Comparison of ENCODE assay signal across 27 cellular contexts in the genomic region with DNA sequence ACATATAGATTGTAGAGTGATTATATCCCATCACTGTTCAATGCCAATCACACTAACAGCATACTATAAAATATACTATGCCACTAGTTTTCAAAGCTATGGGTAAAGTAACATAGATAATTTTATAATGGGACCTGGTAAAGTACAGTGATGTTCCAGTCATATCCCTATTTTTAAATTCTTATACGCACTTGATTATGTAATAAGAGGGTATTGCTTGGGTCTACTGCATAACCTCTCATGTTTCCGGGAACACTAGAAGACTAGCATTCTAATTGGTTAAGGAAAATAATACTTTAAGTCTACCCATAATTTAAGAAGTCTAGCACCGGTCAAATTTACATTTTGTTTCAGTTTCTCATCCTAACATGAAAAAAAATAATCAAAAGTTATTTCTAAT. TPM values are rescaled to one million over a fixed set of nuclear protein-coding genes. Genes with fewer than 3 reads are reported as not detected.
"Had no signal": no experiment of that assay in that cellular context is flagged by ENCODE, and none has a peak within 500 bp of the region (broad histone marks: within the 10 kb centered on the region; RNA-seq: fewer than 3 reads in every experiment).

No MANE protein-coding gene starts in this region.

- H3K9me3 ChIP-seq: esophagus muscularis mucosa, gastroesophageal sphincter, heart right ventricle, left lung, lower lobe of right lung, mucosa of descending colon had no signal

- H3K4me3 Mint-ChIP-seq: mesothelial cell of epicardium had no signal

- H3K4me3 ChIP-seq: coronary artery, esophagus muscularis mucosa, gastroesophageal sphincter, heart right ventricle, left lung, lower lobe of right lung, mucosa of descending colon had no signal

- H3K36me3 Mint-ChIP-seq: mesothelial cell of epicardium had no signal

- H3K27ac ChIP-seq: coronary artery, dorsolateral prefrontal cortex, esophagus muscularis mucosa, foreskin keratinocyte, gastroesophageal sphincter, heart right ventricle, left lung, lower lobe of right lung had no signal

- DNase-seq: dermis blood vessel endothelial cell; dorsolateral prefrontal cortex; effector CD4-positive, alpha-beta T cell; effector memory CD4-positive, alpha-beta T cell; foreskin keratinocyte; glutamatergic neuron; head of caudate nucleus; heart right ventricle; hippocampal formation; left cardiac atrium; left lung; left ventricle myocardium superior; lower lobe of right lung; mesenchymal stem cell; mucosa of descending colon had no signal

- H3K27me3 ChIP-seq: dorsolateral prefrontal cortex, esophagus muscularis mucosa, foreskin keratinocyte, gastroesophageal sphincter, heart right ventricle, left lung had no signal

- FAIRE-seq: endothelial cell of umbilical vein, frontal cortex, keratinocyte had no signal

- H3K4me1 ChIP-seq: foreskin keratinocyte, gastroesophageal sphincter, lower lobe of right lung had no signal

- H3K9me3 Mint-ChIP-seq: mesothelial cell of epicardium had no signal

- H3K36me3 ChIP-seq: gastroesophageal sphincter, left lung, lower lobe of right lung had no signal

- ATAC-seq: foreskin keratinocyte, gastroesophageal sphincter, heart right ventricle, left cardiac atrium, left lung, left ventricle myocardium superior, lower lobe of right lung, mucosa of descending colon had no signal

- H3K4me1 Mint-ChIP-seq: mesothelial cell of epicardium had no signal

- H3K27ac Mint-ChIP-seq: mesothelial cell of epicardium had no signal

RNA-seq across cellular contexts. Expression of a gene that starts 14.4 kb away (rescaled TPM):
- total RNA-seq: chondrocyte, epithelial cell of proximal tubule, foreskin keratinocyte, kidney epithelial cell, lung microvascular endothelial cell, myocyte had no signal
- polyA plus RNA-seq: foreskin keratinocyte had no signal
